Comparison of ENCODE assay signal across 20 cellular contexts in genomic region chr1:30721311-30722174, GRCh38. TPM values are rescaled to one million over a fixed set of nuclear protein-coding genes. Genes with fewer than 3 reads are reported as not detected.
DNase-seq lines count a peak whose midpoint lies in the region; ATAC-seq and TF ChIP-seq lines count a peak whose summit lies in the region.
"Had no signal": no experiment of that assay in that cellular context is flagged by ENCODE, and none has a peak within 500 bp of the region (broad histone marks: within the 10 kb centered on the region; RNA-seq: fewer than 3 reads in every experiment).

No MANE protein-coding gene starts in this region.

- H3K9me3 ChIP-seq in DOHH2 (ENCODE audit: control insufficient read depth, insufficient read depth, low read length) = peaks cover 1% of the 10 kb centered on the region; the same call in 1 of the 2 replicates
- H3K9me3 ChIP-seq: pancreas, right lobe of liver had no signal

- H3K9me2 ChIP-seq in DOHH2 (replicated peaks; ENCODE audit: control insufficient read depth, low read length) = no peaks in the 10 kb centered on the region

- H3K4me3 Mint-ChIP-seq in glutamatergic neuron (ENCODE audit: unreplicated experiment) = no peak overlapping the region
- H3K4me3 Mint-ChIP-seq in stimulated activated memory B cell treated with anti-CD40 and anti-IgM and Interleukin-4, amounts not matched to agents 10 μg/mL and 1 μg/mL and 100 μg/mL, for 72 hours = no peak overlapping the region
- H3K4me3 Mint-ChIP-seq: WTC11 had no signal

- peaks cover 6% of the 10 kb centered on the region for H3K27me3 Mint-ChIP-seq in glutamatergic neuron (ENCODE audit: unreplicated experiment)
- H3K27me3 Mint-ChIP-seq in stimulated activated memory B cell treated with anti-CD40 and anti-IgM and Interleukin-4, amounts not matched to agents 10 μg/mL and 1 μg/mL and 100 μg/mL, for 72 hours = no peaks in the 10 kb centered on the region

- H3K79me2 ChIP-seq in DOHH2 (ENCODE audit: control insufficient read depth, low read length) = no peaks in the 10 kb centered on the region

- H3K36me3 ChIP-seq in DOHH2 (ENCODE audit: control insufficient read depth, low read length) = no peaks in the 10 kb centered on the region
- H3K36me3 ChIP-seq: pancreas had no signal

- H3K4me2 ChIP-seq in DOHH2 (ENCODE audit: low read length) = no peak overlapping the region
- H3K4me2 ChIP-seq: PC-9 had no signal

- 0 out of 2 replicates have a peak, but pooled peaks cover 4% of the 10 kb centered on the region for H4K20me1 ChIP-seq in DOHH2 (ENCODE audit: control insufficient read depth, insufficient read depth, low read depth, low read length)

- peak; percentile 18 for TF ChIP-seq CTCF in DOHH2 (IDR thresholded peaks at IDR 0.05; ENCODE audit: low read depth, low read length, poor library complexity, severe bottlenecking)
- TF ChIP-seq CTCF in RWPE1 (conservative IDR thresholded peaks at IDR 0.05; ENCODE audit: low read depth) = no peak
- peak; percentile 10 for TF ChIP-seq CTCF in glutamatergic neuron (IDR thresholded peaks at IDR 0.05; ENCODE audit: partially characterized antibody, unreplicated experiment)

- H3K27ac Mint-ChIP-seq in glutamatergic neuron (ENCODE audit: unreplicated experiment) = no peak overlapping the region
- H3K27ac Mint-ChIP-seq in stimulated activated memory B cell treated with anti-CD40 and anti-IgM and Interleukin-4, amounts not matched to agents 10 μg/mL and 1 μg/mL and 100 μg/mL, for 72 hours = peak overlapping the region; percentile 5
- H3K27ac Mint-ChIP-seq: WTC11 had no signal

- peaks cover 7% of the 10 kb centered on the region for H3K9me3 Mint-ChIP-seq in glutamatergic neuron (ENCODE audit: unreplicated experiment)
- H3K9me3 Mint-ChIP-seq in stimulated activated memory B cell treated with anti-CD40 and anti-IgM and Interleukin-4, amounts not matched to agents 10 μg/mL and 1 μg/mL and 100 μg/mL, for 72 hours = no peaks in the 10 kb centered on the region

- POLR2A ChIA-PET in RWPE1 (lab: Yijun Ruan, JAX; ENCODE audit: low non-redundant PET) = interaction anchor here (0.6 to 1.1 kb wide), 2 partner anchors 57 to 58 kb away, joined by 3 to 4 read pairs; no protein-coding TSS in a partner anchor

- peaks cover 8% of the 10 kb centered on the region for H3K4me1 Mint-ChIP-seq in glutamatergic neuron (ENCODE audit: low read depth, unreplicated experiment)
- peaks cover 53% of the 10 kb centered on the region for H3K4me1 Mint-ChIP-seq in stimulated activated memory B cell treated with anti-CD40 and anti-IgM and Interleukin-4, amounts not matched to agents 10 μg/mL and 1 μg/mL and 100 μg/mL, for 72 hours

- H3K27me3 ChIP-seq in DOHH2 (ENCODE audit: control insufficient read depth, low read length) = no peaks in the 10 kb centered on the region
- H3K27me3 ChIP-seq: pancreas, right lobe of liver, SJSA1 had no signal

- no peak overlapping the region for H3K4me3 ChIP-seq in DOHH2 (ENCODE audit: low read length)
- H3K4me3 ChIP-seq: lung, pancreas, PC-9, right lobe of liver, SJSA1 had no signal

- peaks cover 44% of the 10 kb centered on the region for H3K4me1 ChIP-seq in DOHH2 (ENCODE audit: control insufficient read depth, low read length)

- H3F3A ChIP-seq in DOHH2 (ENCODE audit: control insufficient read depth, insufficient read depth) = 0 out of 2 replicates have a peak, but pooled peaks cover 3% of the 10 kb centered on the region

- DNase-seq in RWPE1 (ENCODE audit: low spot score) = no peak
- DNase-seq in glutamatergic neuron = no peak
- DNase-seq in NAMALWA (ENCODE audit: low spot score) = no peak
- no peak for DNase-seq in stimulated activated naive CD8-positive, alpha-beta T cell treated with anti-CD3 and anti-CD28 coated beads, Interleukin-15, Interleukin-2, amounts not matched to agents 100 U/mL and 50 U/mL, for 24 hours
- no peak for DNase-seq in A172 (ENCODE audit: low spot score)
- DNase-seq: activated CD4-positive, alpha-beta T cell treated with anti-CD3 and anti-CD28 coated beads, Interleukin-2, amount 50 U/mL, for 48 hours; islet precursor cell; NCI-H1417 treated with DMSO at 0.1 percent for 48 hours; NCI-H774 had no signal

- H3K36me3 Mint-ChIP-seq in glutamatergic neuron (ENCODE audit: unreplicated experiment) = no peaks in the 10 kb centered on the region
- H3K36me3 Mint-ChIP-seq in stimulated activated memory B cell treated with anti-CD40 and anti-IgM and Interleukin-4, amounts not matched to agents 10 μg/mL and 1 μg/mL and 100 μg/mL, for 72 hours = peaks cover 6% of the 10 kb centered on the region
- H3K36me3 Mint-ChIP-seq: WTC11 had no signal

- no peak for ATAC-seq in stimulated activated memory B cell treated with anti-CD40 and anti-IgM and Interleukin-4, amounts not matched to agents 10 μg/mL and 1 μg/mL and 100 μg/mL, for 72 hours
- ATAC-seq in stimulated activated naive CD8-positive, alpha-beta T cell treated with anti-CD3 and anti-CD28 coated beads, Interleukin-15, Interleukin-2, amounts not matched to agents 100 U/mL and 50 U/mL, for 24 hours = no peak
- ATAC-seq: pancreas, right lobe of liver, WTC11 had no signal

- CTCF ChIA-PET in RWPE1 (lab: Yijun Ruan, JAX) = interaction anchor here (0.6 to 4.4 kb wide), 7 partner anchors 57 to 394 kb away, joined by 3 to 63 read pairs (median 23); no protein-coding TSS in a partner anchor

- H3K27ac ChIP-seq in DOHH2 (ENCODE audit: low read depth, low read length) (no peak overlapping the region), RWPE1 (peak overlapping the region; percentile 26)
- H3K27ac ChIP-seq: HL-60, pancreas, PC-9, right lobe of liver, SJSA1 had no signal

RNA-seq across cellular contexts. Expression of gene MATN1, which starts 1.8 kb away (rescaled TPM):
- 0.22 TPM for total RNA-seq in glutamatergic neuron (ENCODE audit: unreplicated experiment)
- total RNA-seq in A172 (2014; rRNA removed; shearing (Covaris generic)) = not detected in 2 replicates
- total RNA-seq: myocyte; right lobe of liver; T-helper 2 cell treated with Interferon-gamma antibody and Interleukin-4, amounts not matched to agents 100 ng/mL and 5 ng/mL, for 36 hours had no signal

RNA-seq across cellular contexts. Expression of gene LAPTM5, which starts 36.0 kb away (rescaled TPM):
- 0.56 TPM for total RNA-seq in glutamatergic neuron (ENCODE audit: unreplicated experiment)
- total RNA-seq in A172 (2014; rRNA removed; shearing (Covaris generic)) = 0.12 TPM in 1 of 2 replicates, not detected in the other
- total RNA-seq: SJSA1 had no signal
